18 cellular contexts compared by ENCODE assay signal in genomic region chr1:165312591-165312990, GRCh38. TPM values are rescaled to one million over a fixed set of nuclear protein-coding genes. Genes with fewer than 3 reads are reported as not detected.
DNase-seq lines count a peak whose midpoint lies in the region; ATAC-seq and TF ChIP-seq lines count a peak whose summit lies in the region.
"Had no signal": no experiment of that assay in that cellular context is flagged by ENCODE, and none has a peak within 500 bp of the region (broad histone marks: within the 10 kb centered on the region; RNA-seq: fewer than 3 reads in every experiment).

No MANE protein-coding gene starts in this region.

- no peaks in the 10 kb centered on the region for H3K9me2 ChIP-seq in GM23338 (ENCODE audit: insufficient read depth)

- ATAC-seq in GM23338: no peak
- no peak for ATAC-seq in GM21619 (IDR thresholded peaks at IDR 0.05; ENCODE audit: unreplicated experiment)
- no peak for ATAC-seq in GM19397 (IDR thresholded peaks at IDR 0.05; ENCODE audit: unreplicated experiment)

- H3K36me3 ChIP-seq in GM23338 (ENCODE audit: insufficient read depth) (no peaks in the 10 kb centered on the region), MG63 (no peaks in the 10 kb centered on the region)

- no peak for TF ChIP-seq CTCF in GM23338 (conservative IDR thresholded peaks at IDR 0.05; ENCODE audit: low read depth in 2 of 2)

- no peaks in the 10 kb centered on the region for H4K20me1 ChIP-seq in GM23338 (replicated peaks; ENCODE audit: insufficient read depth)

- no peak overlapping the region for H3K27ac Mint-ChIP-seq in GM23338
- H3K27ac Mint-ChIP-seq: CD4-positive, alpha-beta memory T cell had no signal

- no peaks in the 10 kb centered on the region for H3F3A ChIP-seq in GM23338 (replicated peaks; ENCODE audit: low read depth)

- H3K79me2 ChIP-seq in GM23338 (replicated peaks; ENCODE audit: insufficient read depth): no peaks in the 10 kb centered on the region

- H3K4me1 Mint-ChIP-seq in GM23338: peaks cover 3% of the 10 kb centered on the region; the same call in 2 of the 3 replicates
- H3K4me1 Mint-ChIP-seq: CD4-positive, alpha-beta memory T cell had no signal

- no peaks in the 10 kb centered on the region for H3K4me1 ChIP-seq in GM23338 (ENCODE audit: insufficient read depth)

- H3K27ac ChIP-seq in GM23338 (ENCODE audit: low read depth) (no peak overlapping the region), caudate nucleus (ENCODE audit: low read depth, low read length) (no peak overlapping the region)

- H3K36me3 Mint-ChIP-seq in GM23338 (ENCODE audit: low read depth): 0 out of 3 replicates have a peak, but pooled peaks cover 2% of the 10 kb centered on the region
- H3K36me3 Mint-ChIP-seq: CD4-positive, alpha-beta memory T cell had no signal

- no peaks in the 10 kb centered on the region for H3K27me3 ChIP-seq in GM23338 (ENCODE audit: insufficient read depth)
- no peaks in the 10 kb centered on the region for H3K27me3 ChIP-seq in MG63

- no peak overlapping the region for H2AFZ ChIP-seq in GM23338

- H3K4me2 ChIP-seq in GM23338: no peak overlapping the region

- H3K9me3 Mint-ChIP-seq in GM23338: peaks cover 6% of the 10 kb centered on the region; the same call in 2 of the 3 replicates

- H3K27me3 Mint-ChIP-seq in GM23338 (ENCODE audit: insufficient read depth, low read depth, poor library complexity): peaks cover 4% of the 10 kb centered on the region

- no peaks in the 10 kb centered on the region for H3K9me3 ChIP-seq in MG63

- no peak for DNase-seq in GM23338 (ENCODE audit: low spot score)
- DNase-seq in MG63: peak; percentile 49
- DNase-seq in NCI-H69 (lab: John Stamatoyannopoulos, UW): peak; percentile 49
- no peak for DNase-seq in caudate nucleus (lab: John Stamatoyannopoulos, UW)
- DNase-seq: C1 segment of cervical spinal cord; Calu3; CD4-positive, alpha-beta memory T cell; COR-L47; DMS53; DMS79 treated with DMSO at 0.1 percent for 48 hours; H7; HCEC 1CT had no signal

- no peak overlapping the region for H3K4me3 Mint-ChIP-seq in GM23338
- H3K4me3 Mint-ChIP-seq: CD4-positive, alpha-beta memory T cell had no signal

- H3K4me3 ChIP-seq in GM23338 (no peak overlapping the region), MG63 (no peak overlapping the region)

TF ChIP-seq in GM23338, 12 proteins besides CTCF, POLR2A, EP300 and RAD21:
- TF ChIP-seq EZH2phosphoT487 (IDR thresholded peaks at IDR 0.05; ENCODE audit: unreplicated experiment): no peak
- peak; percentile 97 for TF ChIP-seq ZNF331 (CRISPR knock-in tag; IDR thresholded peaks at IDR 0.05; ENCODE audit: low read depth)
- no peak for TF ChIP-seq ZNF462 (CRISPR knock-in tag; IDR thresholded peaks at IDR 0.05)
- no peak for TF ChIP-seq NANOG (IDR thresholded peaks at IDR 0.05; ENCODE audit: borderline replicate concordance)
- no peak for TF ChIP-seq CREB1 (CRISPR knock-in tag; IDR thresholded peaks at IDR 0.05; ENCODE audit: low read depth)
- TF ChIP-seq STAT1 (IDR thresholded peaks at IDR 0.05; ENCODE audit: unreplicated experiment): no peak
TF ChIP-seq in GM23338: peak in this region for 1.

RNA-seq across cellular contexts. Expression of gene LMX1A, which starts 43.9 kb away (rescaled TPM):
- total RNA-seq in GM23338 (2014; rRNA removed; shearing (Covaris generic)): not detected in 2 replicates
- polyA plus RNA-seq in GM23338 (2016; fragmentation: Nextera tagmentation; extraction: Ambion mirVana): not detected in 2 replicates
- total RNA-seq in MG63 (2014; rRNA removed; shearing (Covaris generic); ENCODE audit: low replicate concordance): not detected in 2 replicates
- total RNA-seq: A172; A673; Calu3; CD4-positive, alpha-beta memory T cell; H1 had no signal
- polyA plus RNA-seq: BJ; CD4-positive, alpha-beta memory T cell; H1 had no signal

Comparison
In these comparisons a context has a peak if more than half of its experiments do, and no peak if none do; other contexts are left out.
1. DNase-seq: peak in MG63 (single experiment) and NCI-H69 (single experiment); none in GM23338 (single experiment) and caudate nucleus (0 of 61).